8 cellular contexts compared by ENCODE assay signal in genomic region chr10:21518629-21519321, GRCh38. TPM values are rescaled to one million over a fixed set of nuclear protein-coding genes. Genes with fewer than 3 reads are reported as not detected.
DNase-seq lines count a peak whose midpoint lies in the region; ATAC-seq and TF ChIP-seq lines count a peak whose summit lies in the region.

No MANE protein-coding gene starts in this region.

- no peak overlapping the region for H3K27ac Mint-ChIP-seq in activated CD4-positive, alpha-beta T cell treated with anti-CD3 and anti-CD28 coated beads for 36 hours
- H3K27ac Mint-ChIP-seq in activated CD4-positive, alpha-beta memory T cell treated with anti-CD3 and anti-CD28 coated beads, Interleukin-2, amount 10 ng/mL, durations not matched to agents 7 days and 5 days: no peak overlapping the region

- peak overlapping the region; percentile 78 for H3K4me3 Mint-ChIP-seq in activated CD4-positive, alpha-beta T cell treated with anti-CD3 and anti-CD28 coated beads for 36 hours
- peak overlapping the region; percentile 80 for H3K4me3 Mint-ChIP-seq in activated CD4-positive, alpha-beta memory T cell treated with anti-CD3 and anti-CD28 coated beads, Interleukin-2, amount 10 ng/mL, durations not matched to agents 7 days and 5 days

- H3K27ac ChIP-seq in right atrium auricular region: peak overlapping the region; percentile 80 to 81
- peak overlapping the region; percentile 82 for H3K27ac ChIP-seq in smooth muscle cell (ENCODE audit: low read depth)

- WGBS in smooth muscle cell (ENCODE audit: low lambda C conversion rate): 1% methylated on average over 16 of the region's 16 CpGs

- no peaks in the 10 kb centered on the region for H3K36me3 ChIP-seq in right atrium auricular region
- H3K36me3 ChIP-seq in smooth muscle cell (ENCODE audit: low read depth): no peaks in the 10 kb centered on the region

- H3K4me1 ChIP-seq in right atrium auricular region (peaks cover 0 to 31% of the 10 kb centered on the region in 2 donors), smooth muscle cell (ENCODE audit: low read depth) (peaks cover 55% of the 10 kb centered on the region)

- intact Hi-C loops in activated CD4-positive, alpha-beta T cell treated with anti-CD3 and anti-CD28 coated beads for 36 hours (cut with DNase I, micrococcal nuclease): loop anchor here (1.0 to 5.0 kb wide), 5 partner anchors 8 to 824 kb away; partner anchors contain the start of gene COMMD3 (in 1 of the 2)

- POLR2A ChIA-PET in activated CD4-positive, alpha-beta T cell treated with anti-CD3 and anti-CD28 coated beads for 36 hours (lab: Charles Lee): no interaction called here
- POLR2A ChIA-PET in activated CD4-positive, alpha-beta memory T cell treated with anti-CD3 and anti-CD28 coated beads, Interleukin-2, amount 10 ng/mL, durations not matched to agents 7 days and 5 days (lab: Charles Lee): interaction anchor here (1.0 to 1.5 kb wide), 3 partner anchors 8 to 22 kb away, joined by 3 to 9 read pairs (median 3); no protein-coding TSS in a partner anchor

- H2AFZ ChIP-seq in smooth muscle cell (ENCODE audit: low read depth): peak overlapping the region; percentile 86

- peaks cover 66% of the 10 kb centered on the region for H3K27me3 Mint-ChIP-seq in activated CD4-positive, alpha-beta T cell treated with anti-CD3 and anti-CD28 coated beads for 36 hours
- peaks cover 64% of the 10 kb centered on the region for H3K27me3 Mint-ChIP-seq in activated CD4-positive, alpha-beta memory T cell treated with anti-CD3 and anti-CD28 coated beads, Interleukin-2, amount 10 ng/mL, durations not matched to agents 7 days and 5 days

- peaks cover 67% of the 10 kb centered on the region for H3K79me2 ChIP-seq in smooth muscle cell (ENCODE audit: low read depth)

- H3K27me3 ChIP-seq in right atrium auricular region: no peaks in the 10 kb centered on the region
- H3K27me3 ChIP-seq in smooth muscle cell (ENCODE audit: low read depth): no peaks in the 10 kb centered on the region

- no peaks in the 10 kb centered on the region for H3F3A ChIP-seq in smooth muscle cell (ENCODE audit: low read depth)

- H3K36me3 Mint-ChIP-seq in activated CD4-positive, alpha-beta T cell treated with anti-CD3 and anti-CD28 coated beads for 36 hours (ENCODE audit: low read depth): no peaks in the 10 kb centered on the region
- H3K36me3 Mint-ChIP-seq in activated CD4-positive, alpha-beta memory T cell treated with anti-CD3 and anti-CD28 coated beads, Interleukin-2, amount 10 ng/mL, durations not matched to agents 7 days and 5 days (ENCODE audit: low read depth): no peaks in the 10 kb centered on the region

- no peak for DNase-seq in activated CD4-positive, alpha-beta T cell treated with anti-CD3 and anti-CD28 coated beads for 36 hours
- no peak for DNase-seq in activated CD4-positive, alpha-beta T cell treated with anti-CD3 and anti-CD28 coated beads for 4 hours
- no peak for DNase-seq in activated CD4-positive, alpha-beta memory T cell treated with anti-CD3 and anti-CD28 coated beads, Interleukin-2, amount 10 ng/mL, durations not matched to agents 7 days and 5 days
- no peak for DNase-seq in right atrium auricular region (ENCODE audit: low spot score)
- DNase-seq in smooth muscle cell (lab: John Stamatoyannopoulos, UW; ENCODE audit: unreplicated experiment): no peak
- DNase-seq in stimulated activated CD4-positive, alpha-beta T cell treated with anti-CD3 and anti-CD28 coated beads, Interleukin-15, amount 100 ng/mL, for 24 hours: no peak
- DNase-seq in Ammon's horn (ENCODE audit: low spot score): no peak
- no peak for DNase-seq in SKM-1 treated with dmso at 0.1 percent for 144 hours (lab: John Stamatoyannopoulos, UW; ENCODE audit: unreplicated experiment)

- no peaks in the 10 kb centered on the region for H4K20me1 ChIP-seq in smooth muscle cell (ENCODE audit: low read depth)

- H3K4me2 ChIP-seq in smooth muscle cell: peak overlapping the region; percentile 98

- no peak for ATAC-seq in activated CD4-positive, alpha-beta T cell treated with anti-CD3 and anti-CD28 coated beads for 36 hours

- H3K4me1 Mint-ChIP-seq in activated CD4-positive, alpha-beta T cell treated with anti-CD3 and anti-CD28 coated beads for 36 hours: peaks cover 34% of the 10 kb centered on the region
- peaks cover 46% of the 10 kb centered on the region for H3K4me1 Mint-ChIP-seq in activated CD4-positive, alpha-beta memory T cell treated with anti-CD3 and anti-CD28 coated beads, Interleukin-2, amount 10 ng/mL, durations not matched to agents 7 days and 5 days

- H3K4me3 ChIP-seq in right atrium auricular region (peak overlapping the region; percentile 60 to 64), smooth muscle cell (peak overlapping the region; percentile 61)

- CTCF ChIA-PET in activated CD4-positive, alpha-beta T cell treated with anti-CD3 and anti-CD28 coated beads for 36 hours (lab: Charles Lee): interaction anchor here (0.7 to 1.3 kb wide), 7 partner anchors 9 to 252 kb away, joined by 3 to 8 read pairs (median 3); no protein-coding TSS in a partner anchor
- CTCF ChIA-PET in activated CD4-positive, alpha-beta memory T cell treated with anti-CD3 and anti-CD28 coated beads, Interleukin-2, amount 10 ng/mL, durations not matched to agents 7 days and 5 days (lab: Charles Lee): interaction anchor here (0.7 to 4.0 kb wide), 6 partner anchors 12 to 458 kb away, joined by 3 to 39 read pairs (median 4); no protein-coding TSS in a partner anchor

- H3K9me3 Mint-ChIP-seq in activated CD4-positive, alpha-beta T cell treated with anti-CD3 and anti-CD28 coated beads for 36 hours (ENCODE audit: low read depth): no peaks in the 10 kb centered on the region
- H3K9me3 Mint-ChIP-seq in activated CD4-positive, alpha-beta memory T cell treated with anti-CD3 and anti-CD28 coated beads, Interleukin-2, amount 10 ng/mL, durations not matched to agents 7 days and 5 days: no peaks in the 10 kb centered on the region

- TF ChIP-seq CTCF in right atrium auricular region (IDR thresholded peaks at IDR 0.05) (no peak), smooth muscle cell (IDR thresholded peaks at IDR 0.05; ENCODE audit: borderline replicate concordance, insufficient read depth, poor library complexity, severe bottlenecking) (no peak)

- H3K9me3 ChIP-seq in right atrium auricular region: no peaks in the 10 kb centered on the region
- no peaks in the 10 kb centered on the region for H3K9me3 ChIP-seq in smooth muscle cell (replicated peaks; ENCODE audit: low read depth)

- peak overlapping the region; percentile 70 for H3K9ac ChIP-seq in smooth muscle cell (ENCODE audit: low read depth)

RNA-seq across cellular contexts. Expression of gene SKIDA1, which starts 6.7 kb away (rescaled TPM):
- total RNA-seq in activated CD4-positive, alpha-beta T cell treated with anti-CD3 and anti-CD28 coated beads for 36 hours: under 1 TPM; 0.32 to 0.54 TPM
- total RNA-seq in activated CD4-positive, alpha-beta memory T cell treated with anti-CD3 and anti-CD28 coated beads, Interleukin-2, amount 10 ng/mL, durations not matched to agents 7 days and 5 days: under 1 TPM; 0.25 to 0.38 TPM
- total RNA-seq in right atrium auricular region (1 to 10 TPM; 2.1 to 2.6 TPM), smooth muscle cell (1.2 and 1.8 TPM in 2 replicates)
- polyA plus RNA-seq in smooth muscle cell: 0.50 and 0.53 TPM in 2 replicates

RNA-seq across cellular contexts. Expression of gene MLLT10, which starts 15.3 kb away (rescaled TPM):
- total RNA-seq in activated CD4-positive, alpha-beta T cell treated with anti-CD3 and anti-CD28 coated beads for 36 hours: 10 to 100 TPM; 33.8 to 34.1 TPM
- total RNA-seq in activated CD4-positive, alpha-beta memory T cell treated with anti-CD3 and anti-CD28 coated beads, Interleukin-2, amount 10 ng/mL, durations not matched to agents 7 days and 5 days: 10 to 100 TPM; 43.0 to 49.9 TPM
- total RNA-seq in right atrium auricular region (10 to 100 TPM; 18.8 to 27.2 TPM), smooth muscle cell (43.6 and 44.6 TPM in 2 replicates)
- 6.8 and 10.8 TPM in 2 replicates for polyA plus RNA-seq in smooth muscle cell
